Comparison of ENCODE assay signal across 10 cellular contexts in genomic region chr4:112510468-112511293, GRCh38. TPM values are rescaled to one million over a fixed set of nuclear protein-coding genes. Genes with fewer than 3 reads are reported as not detected.
DNase-seq lines count a peak whose midpoint lies in the region; ATAC-seq and TF ChIP-seq lines count a peak whose summit lies in the region.
"Had no signal": no experiment of that assay in that cellular context is flagged by ENCODE, and none has a peak within 500 bp of the region (broad histone marks: within the 10 kb centered on the region; RNA-seq: fewer than 3 reads in every experiment).

No MANE protein-coding gene starts in this region.

- H3K4me3 Mint-ChIP-seq in type B pancreatic cell = peak overlapping the region; percentile 83

- H2BK120ac ChIP-seq in mesendoderm (ENCODE audit: low read depth, low read length) = no peak overlapping the region

- peaks cover 100% of the 10 kb centered on the region for H3K27me3 ChIP-seq in left ventricle myocardium inferior (ENCODE audit: low read depth)
- H3K27me3 ChIP-seq in ascending aorta = peaks cover 25% of the 10 kb centered on the region
- peaks cover 68% of the 10 kb centered on the region for H3K27me3 ChIP-seq in mesendoderm (ENCODE audit: insufficient read depth, low read length, poor library complexity)

- H2BK5ac ChIP-seq in mesendoderm (ENCODE audit: low read length) = no peak overlapping the region

- H4K8ac ChIP-seq in mesendoderm (ENCODE audit: low read depth, low read length) = no peak overlapping the region

- H3K4me1 ChIP-seq in left ventricle myocardium inferior (peaks cover 43% of the 10 kb centered on the region), ascending aorta (peaks cover 7 to 27% of the 10 kb centered on the region in 2 donors), mesendoderm (ENCODE audit: control insufficient read depth, low read depth, low read length) (no peaks in the 10 kb centered on the region)

- intact Hi-C loops in left ventricle myocardium inferior (cut with micrococcal nuclease) = no loop called here
- intact Hi-C loops in Right ventricle myocardium inferior (cut with DNase I) = no loop called here
- intact Hi-C loops in ascending aorta (cut with DNase I) = no loop called here

- H3K18ac ChIP-seq in mesendoderm (ENCODE audit: low read length) = no peak overlapping the region

- no peak overlapping the region for H3K9ac ChIP-seq in mesendoderm (ENCODE audit: low read length)

- no peaks in the 10 kb centered on the region for H3K9me3 ChIP-seq in left ventricle myocardium inferior (replicated peaks)
- H3K9me3 ChIP-seq in ascending aorta = no peaks in the 10 kb centered on the region

- no peak overlapping the region for H3K4ac ChIP-seq in mesendoderm (ENCODE audit: low read depth, low read length)

- H3K27ac ChIP-seq in left ventricle myocardium inferior (replicated peaks) (no peak overlapping the region), ascending aorta (no peak overlapping the region), mesendoderm (ENCODE audit: low read depth, low read length) (no peak overlapping the region)
- H3K27ac ChIP-seq: HL-60 had no signal

- no peaks in the 10 kb centered on the region for H3K79me2 ChIP-seq in mesendoderm (ENCODE audit: control insufficient read depth, insufficient read depth, low read length)

- H2AK5ac ChIP-seq in mesendoderm (ENCODE audit: low read length) = no peak overlapping the region

- H3K4me3 ChIP-seq in left ventricle myocardium inferior (peak overlapping the region; percentile 39), ascending aorta (peak overlapping the region; percentile 44 to 52), mesendoderm (ENCODE audit: low read length) (no peak overlapping the region)

- H2BK15ac ChIP-seq in mesendoderm (replicated peaks; ENCODE audit: low read depth) = no peak overlapping the region

- no peak for ATAC-seq in Right ventricle myocardium inferior

- peaks cover 96% of the 10 kb centered on the region for H3K27me3 Mint-ChIP-seq in type B pancreatic cell

- peak overlapping the region; percentile 53 for H3K4me2 ChIP-seq in mesendoderm (ENCODE audit: low read length)

- TF ChIP-seq CTCF in left ventricle myocardium inferior (IDR thresholded peaks at IDR 0.05; ENCODE audit: borderline replicate concordance) (no peak), ascending aorta (IDR thresholded peaks at IDR 0.05) (no peak), type B pancreatic cell (conservative IDR thresholded peaks at IDR 0.05) (no peak)

- peak overlapping the region; percentile 72 for H3K56ac ChIP-seq in mesendoderm (ENCODE audit: low read length)

- no peaks in the 10 kb centered on the region for H3K79me1 ChIP-seq in mesendoderm (ENCODE audit: low read length)

- H3K36me3 ChIP-seq in left ventricle myocardium inferior (no peaks in the 10 kb centered on the region), ascending aorta (no peaks in the 10 kb centered on the region), mesendoderm (ENCODE audit: control insufficient read depth, insufficient read depth, low read length) (no peaks in the 10 kb centered on the region)

- H3K36me3 Mint-ChIP-seq in type B pancreatic cell = no peaks in the 10 kb centered on the region

- H4K5ac ChIP-seq in mesendoderm (ENCODE audit: low read length) = no peak overlapping the region

- H3K9me3 Mint-ChIP-seq in type B pancreatic cell = no peaks in the 10 kb centered on the region

- H3K4me1 Mint-ChIP-seq in type B pancreatic cell (ENCODE audit: unreplicated experiment) = peaks cover 26% of the 10 kb centered on the region

- H3K23ac ChIP-seq in mesendoderm (ENCODE audit: low read length) = no peak overlapping the region

- DNase-seq in left ventricle myocardium inferior (no peak), Right ventricle myocardium inferior (ENCODE audit: missing footprints) (no peak), ascending aorta (ENCODE audit: low spot score in 2 of 2) (no peak), mesendoderm (peak; percentile 80), type B pancreatic cell (ENCODE audit: extremely low spot score, unreplicated experiment) (no peak), RPMI8226 (no peak), SW480 (ENCODE audit: low spot score) (no peak), DMS114 treated with DMSO at 0.1 percent for 48 hours (lab: John Stamatoyannopoulos, UW; ENCODE audit: unreplicated experiment) (no peak)
- DNase-seq: NK-92 treated with Interleukin-12 subunit alpha and Interleukin-12 subunit beta, amount 100 ng/mL, for 24 hours had no signal

- WGBS in mesendoderm (ENCODE audit: extremely low coverage, insufficient coverage, low lambda C conversion rate) = no CpG with 5 or more reads among the region's 40 CpGs

- H3K27ac Mint-ChIP-seq in type B pancreatic cell = peak overlapping the region; percentile 48

RNA-seq across cellular contexts. Expression of gene NEUROG2, which starts 5.3 kb away (rescaled TPM):
- total RNA-seq in left ventricle myocardium inferior (not detected), Right ventricle myocardium inferior (not detected), ascending aorta (not detected), type B pancreatic cell (ENCODE audit: low replicate concordance) (1.2 TPM in 1 of 2 replicates, not detected in the other)
- polyA plus RNA-seq in mesendoderm (2013, experiment 1 of 2) = not detected
- polyA plus RNA-seq in mesendoderm (2013, experiment 2 of 2) = 0.03 TPM
